25 cellular contexts compared by ENCODE assay signal in the genomic region with DNA sequence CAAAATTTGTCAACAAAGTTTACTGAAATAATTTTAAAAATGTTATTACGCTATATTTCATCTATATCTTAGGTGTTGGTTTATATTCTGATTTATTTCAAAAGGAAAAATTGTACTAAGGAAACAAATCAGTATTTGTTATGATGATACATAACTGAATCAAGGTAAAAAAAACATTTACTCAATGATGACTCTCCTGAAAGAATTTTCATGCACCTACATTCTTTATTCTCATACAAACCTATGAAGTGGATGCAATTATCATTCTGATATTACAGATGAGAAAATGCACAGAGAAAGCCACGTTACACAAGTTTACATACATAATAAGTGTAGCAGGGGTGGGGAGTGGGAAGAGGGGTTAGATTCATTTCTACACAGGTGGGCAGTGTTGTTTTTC.
"Had no signal": no experiment of that assay in that cellular context is flagged by ENCODE, and none has a peak within 500 bp of the region (broad histone marks: within the 10 kb centered on the region; RNA-seq: fewer than 3 reads in every experiment).

No MANE protein-coding gene starts in this region.

- H3K4me3 Mint-ChIP-seq: dendritic cell treated with granulocyte-macrophage colony-stimulating factor and Interleukin-4, amounts not matched to agents 40 ng/mL and 50 ng/mL, for 4 days; mesothelial cell of epicardium; naive B cell had no signal

- H3K4me1 Mint-ChIP-seq: mesothelial cell of epicardium, naive B cell had no signal

- H3K27me3 Mint-ChIP-seq: dendritic cell treated with granulocyte-macrophage colony-stimulating factor and Interleukin-4, amounts not matched to agents 40 ng/mL and 50 ng/mL, for 4 days; naive B cell had no signal

- H3K4me3 ChIP-seq: colonic mucosa, dorsolateral prefrontal cortex, esophagus squamous epithelium, gastrocnemius medialis, heart right ventricle, left lung, lower lobe of right lung, mucosa of descending colon had no signal

- ATAC-seq: esophagus mucosa, gastrocnemius medialis, heart right ventricle, left cardiac atrium, left lung, left ventricle myocardium superior, lower lobe of right lung, mucosa of descending colon had no signal

- H3K27ac Mint-ChIP-seq: dendritic cell treated with granulocyte-macrophage colony-stimulating factor and Interleukin-4, amounts not matched to agents 40 ng/mL and 50 ng/mL, for 4 days; mesothelial cell of epicardium; naive B cell had no signal

- H3K36me3 Mint-ChIP-seq: mesothelial cell of epicardium, naive B cell had no signal

- H3K27me3 ChIP-seq: colonic mucosa, esophagus squamous epithelium, gastrocnemius medialis, heart right ventricle, left lung had no signal

- H3K36me3 ChIP-seq: colonic mucosa, esophagus squamous epithelium, gastrocnemius medialis, heart right ventricle, left lung, lower lobe of right lung had no signal

- H3K9me3 Mint-ChIP-seq: dendritic cell treated with granulocyte-macrophage colony-stimulating factor and Interleukin-4, amounts not matched to agents 40 ng/mL and 50 ng/mL, for 4 days had no signal

- H3K9me3 ChIP-seq: colonic mucosa, esophagus squamous epithelium, gastrocnemius medialis, left lung, lower lobe of right lung, mucosa of descending colon had no signal

- DNase-seq: colonic mucosa; cortex of kidney; dorsolateral prefrontal cortex; effector CD4-positive, alpha-beta T cell; effector memory CD4-positive, alpha-beta T cell; erythroblast; esophagus squamous epithelium; foreskin fibroblast; foreskin melanocyte; gastrocnemius medialis; glutamatergic neuron; head of caudate nucleus; heart right ventricle; hippocampal formation; left cardiac atrium; left lung; left ventricle myocardium superior; lower lobe of right lung; mesenchymal stem cell; mucosa of descending colon; naive B cell had no signal

- H3K4me1 ChIP-seq: colonic mucosa, esophagus squamous epithelium, gastrocnemius medialis, heart right ventricle, left lung, lower lobe of right lung had no signal

- H3K27ac ChIP-seq: colonic mucosa, dorsolateral prefrontal cortex, epithelial cell of prostate, esophagus squamous epithelium, gastrocnemius medialis, heart right ventricle, left lung, lower lobe of right lung had no signal
